9 cellular contexts compared by ENCODE assay signal in the genomic region with DNA sequence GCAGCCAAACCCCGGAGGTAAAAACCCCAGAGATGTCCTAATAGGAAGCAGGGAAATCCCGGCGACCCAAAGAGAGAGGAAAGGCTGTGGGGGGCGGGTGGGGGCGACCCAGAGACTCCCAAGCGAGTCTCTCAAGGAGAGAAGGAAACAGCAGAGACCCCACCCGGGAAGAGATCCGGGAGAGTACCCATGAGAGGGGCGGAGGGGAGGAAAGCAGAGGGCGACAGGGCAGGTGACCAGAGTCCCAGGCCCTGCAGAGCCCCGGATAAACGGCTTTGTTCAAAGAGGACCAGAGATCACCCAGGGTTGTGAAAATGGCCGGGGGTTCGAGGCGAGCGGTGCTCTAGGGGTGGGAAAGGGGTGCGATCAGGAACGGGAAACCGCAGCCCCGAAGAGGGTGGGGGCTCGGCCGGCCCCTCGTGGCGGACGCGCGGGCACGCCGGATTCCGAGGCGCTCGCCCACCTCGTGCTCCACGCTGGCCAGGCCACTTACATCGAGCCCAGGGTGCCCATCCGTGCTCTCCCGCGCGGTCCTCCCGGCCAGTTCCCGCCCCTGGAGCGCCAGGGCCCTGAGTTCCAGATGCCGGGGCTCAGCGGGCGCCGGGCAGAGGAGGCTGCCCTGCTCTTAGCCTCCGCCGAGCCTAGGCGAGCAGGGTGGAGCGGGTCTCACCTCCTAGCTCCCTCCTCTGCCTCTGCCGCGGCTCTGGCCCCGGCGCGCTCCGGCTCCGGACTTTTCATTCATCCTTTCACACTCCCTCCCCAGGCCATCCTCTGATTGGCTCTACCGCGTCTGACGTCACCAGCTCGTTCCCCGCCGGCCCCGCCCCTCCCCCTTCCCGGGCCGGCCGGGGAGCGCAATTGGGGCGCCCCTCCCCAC. TPM values are rescaled to one million over a fixed set of nuclear protein-coding genes. Genes with fewer than 3 reads are reported as not detected.
DNase-seq lines count a peak whose midpoint lies in the region; ATAC-seq and TF ChIP-seq lines count a peak whose summit lies in the region.
"Had no signal": no experiment of that assay in that cellular context is flagged by ENCODE, and none has a peak within 500 bp of the region (broad histone marks: within the 10 kb centered on the region; RNA-seq: fewer than 3 reads in every experiment).

No MANE protein-coding gene starts in this region.

- H3K27me3 ChIP-seq in left lung: peaks cover 80 to 100% of the 10 kb centered on the region in 2 donors

- H3K4me1 ChIP-seq in left lung: peaks cover 21 to 27% of the 10 kb centered on the region in 2 donors

- H3K27ac ChIP-seq in cingulate gyrus (ENCODE audit: low read depth, low read length) (peak overlapping the region; percentile 84), left lung (no peak overlapping the region)

- intact Hi-C loops in left lung (cut with DNase I): no loop called here

- H3K4me3 ChIP-seq in GM12864 (ENCODE audit: low read depth, low read length) (peak overlapping the region; percentile 69), left lung (peak overlapping the region in 1 of 2 donors; percentile 42)

- TF ChIP-seq CTCF in GM12864 (IDR thresholded peaks at IDR 0.05; ENCODE audit: low read depth, low read length, missing control alignments) (no peak), left lung (IDR thresholded peaks at IDR 0.05) (no peak)

- no peaks in the 10 kb centered on the region for H3K36me3 ChIP-seq in left lung

- H3K9me3 ChIP-seq in left lung: no peaks in the 10 kb centered on the region

- ATAC-seq in HG02840 (IDR thresholded peaks at IDR 0.05; ENCODE audit: low FRiP score, unreplicated experiment): peak; percentile 55
- peak; percentile 91 for ATAC-seq in left lung
- ATAC-seq in GM21423 (IDR thresholded peaks at IDR 0.05; ENCODE audit: unreplicated experiment): no peak

- DNase-seq in GM12864 (ENCODE audit: low read depth) (peak; percentile 42), NCI-H2107 treated with DMSO at 0.1 percent for 48 hours (lab: John Stamatoyannopoulos, UW; ENCODE audit: unreplicated experiment) (peak; percentile 21), left lung (peak; percentile 75 to 90)
- peak; percentile 81 for DNase-seq in activated CD4-positive, alpha-beta T cell treated with anti-CD3 and anti-CD28 coated beads for 48 hours
- peak; percentile 61 to 71 for DNase-seq in stimulated activated CD4-positive, alpha-beta T cell treated with anti-CD3 and anti-CD28 coated beads, Interleukin-2, amount 100 ng/mL, for 48 hours

RNA-seq across cellular contexts. Expression of gene RHBG, which starts 52.3 kb away (rescaled TPM):
- total RNA-seq in left lung: not detected
- total RNA-seq: kidney epithelial cell had no signal

Comparison
In these comparisons a context has a peak if more than half of its experiments do, and no peak if none do; other contexts are left out.
1. DNase-seq: peak in every context shown above with its lines; median percentile 82 in left lung; 81 in activated CD4-positive, alpha-beta T cell treated with anti-CD3 and anti-CD28 coated beads for 48 hours; 66 in stimulated activated CD4-positive, alpha-beta T cell treated with anti-CD3 and anti-CD28 coated beads, Interleukin-2, amount 100 ng/mL, for 48 hours; 42 in GM12864; 21 in NCI-H2107 treated with DMSO at 0.1 percent for 48 hours.